Comparison of ENCODE assay signal across 26 cellular contexts in the genomic region with DNA sequence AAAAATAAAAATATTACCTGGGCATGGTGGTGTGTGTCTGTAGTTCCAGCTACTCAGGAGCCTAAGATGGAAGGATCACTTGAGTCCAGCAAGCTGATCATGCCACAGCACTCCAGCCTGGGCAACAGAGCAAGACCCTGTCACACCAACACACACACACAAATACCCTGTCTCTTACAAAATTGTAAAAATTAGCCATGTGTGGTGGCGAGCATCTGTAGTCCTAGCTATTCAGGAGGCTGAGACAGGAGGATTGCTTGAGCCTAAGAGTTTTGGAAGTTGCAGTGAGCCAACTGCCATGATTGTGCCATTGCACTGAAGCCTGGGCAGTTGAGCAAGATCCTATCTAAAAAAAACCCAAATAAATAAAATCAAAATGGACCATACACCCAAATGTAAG.
"Had no signal": no experiment of that assay in that cellular context is flagged by ENCODE, and none has a peak within 500 bp of the region (broad histone marks: within the 10 kb centered on the region; RNA-seq: fewer than 3 reads in every experiment).

No MANE protein-coding gene starts in this region.

- H3K27me3 ChIP-seq: left lung, ovary, right atrium auricular region, stomach, testis, thyroid gland, transverse colon, upper lobe of left lung, vagina had no signal

- H3K27ac ChIP-seq: left lung, lower lobe of right lung, ovary, right atrium auricular region, skin epidermis, stomach, testis, thyroid gland, vagina had no signal

- H3K4me1 ChIP-seq: left lung, vagina had no signal

- H3K36me3 ChIP-seq: left lung, lower lobe of right lung, ovary, right atrium auricular region, stomach, thyroid gland, transverse colon, upper lobe of left lung, vagina had no signal

- H3K9me3 ChIP-seq: left lung, lower lobe of right lung, mucosa of descending colon, ovary, right atrium auricular region, stomach, testis, thyroid gland, transverse colon, upper lobe of left lung, vagina had no signal

- DNase-seq: hypothalamus; immature natural killer cell; kidney; left colon; left lung; lower lobe of right lung; mammary epithelial cell; mesenchymal stem cell; midbrain; mucosa of descending colon; naive thymus-derived CD4-positive, alpha-beta T cell; ovary; stimulated activated CD4-positive, alpha-beta T cell treated with anti-CD3 and anti-CD28 coated beads, Interleukin-12 subunit alpha, Interleukin-12 subunit beta, amount 100 ng/mL, for 4 hours; stimulated activated CD4-positive, alpha-beta T cell treated with anti-CD3 and anti-CD28 coated beads, Interleukin-15, amount 100 ng/mL, for 24 hours; stimulated activated CD4-positive, alpha-beta T cell treated with anti-CD3 and anti-CD28 coated beads, Interleukin-2, amount 100 ng/mL, for 24 hours; stimulated activated CD4-positive, alpha-beta T cell treated with anti-CD3 and anti-CD28 coated beads, Interleukin-4, amount 100 ng/mL, for 1 hour; stimulated activated naive B cell treated with anti-CD40 and anti-IgM and Interleukin-4, amounts not matched to agents 10 μg/mL and 1 μg/mL and 100 μg/mL, for 72 hours; stimulated activated naive CD8-positive, alpha-beta T cell treated with anti-CD3 and anti-CD28 coated beads, Interleukin-15, Interleukin-2, amounts not matched to agents 100 U/mL and 50 U/mL, for 24 hours; stomach; testis; thyroid gland; transverse colon; upper lobe of left lung had no signal

- H3K4me3 ChIP-seq: left lung, lower lobe of right lung, mucosa of descending colon, ovary, right atrium auricular region, skin epidermis, stomach, testis, thyroid gland, transverse colon, upper lobe of left lung, vagina had no signal
